1 cellular context compared by ENCODE assay signal in genomic region chr4:184440593-184441358, GRCh38.
TF ChIP-seq lines count a peak whose summit lies in the region.

No MANE protein-coding gene starts in this region.

TF ChIP-seq in GM23338, 12 proteins besides CTCF, POLR2A, EP300 and RAD21:
- no peak for TF ChIP-seq ZNF462 (CRISPR knock-in tag; IDR thresholded peaks at IDR 0.05)
- no peak for TF ChIP-seq ETS1 (IDR thresholded peaks at IDR 0.05)
- no peak for TF ChIP-seq JUNB (IDR thresholded peaks at IDR 0.05; ENCODE audit: unreplicated experiment)
- no peak for TF ChIP-seq ZNF114 (CRISPR knock-in tag; IDR thresholded peaks at IDR 0.05)
- TF ChIP-seq NANOG (IDR thresholded peaks at IDR 0.05; ENCODE audit: borderline replicate concordance) = no peak
- no peak for TF ChIP-seq CREB1 (CRISPR knock-in tag; IDR thresholded peaks at IDR 0.05; ENCODE audit: low read depth)
- no peak for TF ChIP-seq EZH2phosphoT487 (IDR thresholded peaks at IDR 0.05; ENCODE audit: unreplicated experiment)
- no peak for TF ChIP-seq STAT1 (IDR thresholded peaks at IDR 0.05; ENCODE audit: unreplicated experiment)
- no peak for TF ChIP-seq EZH2 (IDR thresholded peaks at IDR 0.05; ENCODE audit: low read depth, unreplicated experiment)
- no peak for TF ChIP-seq REST (IDR thresholded peaks at IDR 0.05; ENCODE audit: unreplicated experiment)
- no peak for TF ChIP-seq ZNF331 (CRISPR knock-in tag; IDR thresholded peaks at IDR 0.05; ENCODE audit: low read depth)
- no peak for TF ChIP-seq POLR2AphosphoS5 (IDR thresholded peaks at IDR 0.05; ENCODE audit: low read depth)
